Comparison of ENCODE assay signal across 8 cellular contexts in genomic region chrX:130091976-130092522, GRCh38. TPM values are rescaled to one million over a fixed set of nuclear protein-coding genes. Genes with fewer than 3 reads are reported as not detected.
DNase-seq lines count a peak whose midpoint lies in the region; ATAC-seq, FAIRE-seq and TF ChIP-seq lines count a peak whose summit lies in the region.

No MANE protein-coding gene starts in this region.

- WGBS in thyroid gland, 2 donors, result 44 to 59% methylated on average over 4 to 7 of the region's 10 CpGs

- in situ Hi-C loops in Panc1 (cut with HindIII; ENCODE audit: low pct_unique_long_range_greater_than_20kb, low sequenced_read_pairs), result no loop called here

- peaks cover 3% of the 10 kb centered on the region for H3K4me1 ChIP-seq in Panc1 (ENCODE audit: control insufficient read depth, insufficient read depth, low read length)
- peaks cover 0 to 8% of the 10 kb centered on the region in 2 donors for H3K4me1 ChIP-seq in thyroid gland

- no peak overlapping the region for H3K27ac ChIP-seq in Panc1 (ENCODE audit: low read length)
- no peak overlapping the region for H3K27ac ChIP-seq in thyroid gland

- H3K4me3 ChIP-seq in Panc1 (ENCODE audit: low read depth in 2 of 2, low read length in 2 of 2) (no peak overlapping the region), thyroid gland (replicated peaks in 1 of 3) (no peak overlapping the region)

- CTCF ChIA-PET in Panc1 (lab: Charles Lee), result no interaction called here

- H3K36me3 ChIP-seq in Panc1 (ENCODE audit: control insufficient read depth, insufficient read depth, low read length) (no peaks in the 10 kb centered on the region), thyroid gland (no peaks in the 10 kb centered on the region)

- DNase-seq in Panc1 (ENCODE audit: low read depth, low spot score) (no peak), mucosa of gallbladder (ENCODE audit: low spot score) (peak; percentile 56), thyroid gland (peak; percentile 20 to 35), urothelium cell line (ENCODE audit: low spot score) (no peak), NCI-H1105 (lab: John Stamatoyannopoulos, UW) (no peak)
- peak; percentile 73 for DNase-seq in activated T-helper 9 cell treated with anti-CD3 and anti-CD28 coated beads, Interleukin-2, amount 50 U/mL, for 16 hours (ENCODE audit: low read depth)

- POLR2A ChIA-PET in Panc1 (lab: Charles Lee), result no interaction called here

- H3K9me3 ChIP-seq in Panc1 (ENCODE audit: control insufficient read depth, insufficient read depth, low read depth, low read length), result no peaks in the 10 kb centered on the region
- H3K9me3 ChIP-seq in thyroid gland, result no peaks in the 10 kb centered on the region

- ATAC-seq in GM19023 (IDR thresholded peaks at IDR 0.05; ENCODE audit: unreplicated experiment) (peak; percentile 98), HG03039 (IDR thresholded peaks at IDR 0.05; ENCODE audit: unreplicated experiment) (peak; percentile 99), Panc1 (0 out of 2 replicates have a peak, but pooled peaks have one; percentile 37)

- no peaks in the 10 kb centered on the region for H3K27me3 ChIP-seq in Panc1 (ENCODE audit: control insufficient read depth, insufficient read depth, low read length)
- no peaks in the 10 kb centered on the region for H3K27me3 ChIP-seq in thyroid gland

- no peak for TF ChIP-seq CTCF in Panc1 (IDR thresholded peaks at IDR 0.05)
- no peak for TF ChIP-seq CTCF in thyroid gland (IDR thresholded peaks at IDR 0.05)

- no TSS peak for BruUV-seq in Panc1 (replicated peaks; lab: Mats Ljungman, UMichigan)

- no peak for TF ChIP-seq POLR2A in thyroid gland (IDR thresholded peaks at IDR 0.05)

- intact Hi-C loops in Panc1 (cut with micrococcal nuclease; ENCODE audit: unreplicated experiment), result no loop called here
- intact Hi-C loops in thyroid gland (cut with DNase I), result no loop called here

- no peak for FAIRE-seq in urothelium cell line (lab: Jason Lieb, UNC)

RNA-seq across cellular contexts. Expression of gene ELF4, which starts 18.2 kb away (rescaled TPM):
- total RNA-seq in Panc1 (2021; ENCODE audit: unreplicated experiment) (48.0 TPM), mucosa of gallbladder (12.5 TPM), thyroid gland (1 to 10 TPM; 2.6 to 6.3 (median 3.8) TPM)
- polyA plus RNA-seq in Panc1 (2012; ENCODE audit: insufficient read length), result 28.7 TPM

Comparison
In these comparisons a context has a peak if more than half of its experiments do, and no peak if none do; other contexts are left out.
1. ATAC-seq: peak in every context shown above with its lines; median percentile 99 in HG03039; 98 in GM19023; 37 in Panc1.
2. DNase-seq: peak in activated T-helper 9 cell treated with anti-CD3 and anti-CD28 coated beads, Interleukin-2, amount 50 U/mL, for 16 hours (single experiment), mucosa of gallbladder (single experiment) and thyroid gland (2 of 2); none in Panc1 (single experiment), urothelium cell line (single experiment) and NCI-H1105 (single experiment).